19 cellular contexts compared by ENCODE assay signal in genomic region chr1:1153874-1154273, GRCh38. TPM values are rescaled to one million over a fixed set of nuclear protein-coding genes. Genes with fewer than 3 reads are reported as not detected.
DNase-seq lines count a peak whose midpoint lies in the region; ATAC-seq and TF ChIP-seq lines count a peak whose summit lies in the region.
"Had no signal": no experiment of that assay in that cellular context is flagged by ENCODE, and none has a peak within 500 bp of the region (broad histone marks: within the 10 kb centered on the region; RNA-seq: fewer than 3 reads in every experiment).

No MANE protein-coding gene starts in this region.

- peaks cover 8% of the 10 kb centered on the region for H3K4me1 ChIP-seq in CD4-positive, alpha-beta memory T cell (ENCODE audit: insufficient read depth, low read length)
- H3K4me1 ChIP-seq in SJCRH30 = peaks cover 6% of the 10 kb centered on the region

- intact Hi-C loops in CD4-positive, alpha-beta memory T cell (cut with micrococcal nuclease) = no loop called here
- intact Hi-C loops in CD14-positive monocyte (cut with micrococcal nuclease) = no loop called here

- H3K27ac Mint-ChIP-seq in CD4-positive, alpha-beta memory T cell = peak overlapping the region; percentile 26 to 89 (median 73)
- H3K27ac Mint-ChIP-seq in T-helper 17 cell = peak overlapping the region; percentile 64
- H3K27ac Mint-ChIP-seq in natural killer cell treated with Interleukin-12 subunit alpha and Interleukin-12 subunit beta and Interleukin-15 and Interleukin-18, amount 100 ng/mL, for 72 hours = peak overlapping the region; percentile 64 to 95
- peak overlapping the region in 1 of 7 donors; percentile 12 for H3K27ac Mint-ChIP-seq in CD14-positive monocyte

- POLR2A ChIA-PET in CD4-positive, alpha-beta memory T cell (lab: Charles Lee; ENCODE audit: partially characterized antibody) = interaction anchor here (1.3 kb wide), 1 partner anchor 79 kb away, joined by 3 read pairs; the partner anchor contains the start of gene B3GALT6

- no peak overlapping the region for H3K4me3 ChIP-seq in CD4-positive, alpha-beta memory T cell (ENCODE audit: low read length in 2 of 2)
- no peak overlapping the region for H3K4me3 ChIP-seq in fibroblast of the aortic adventitia (ENCODE audit: low read depth, low read length)
- H3K4me3 ChIP-seq in SJCRH30 = no peak overlapping the region
- H3K4me3 ChIP-seq: coronary artery, thoracic aorta had no signal

- no peak overlapping the region for H3K27ac ChIP-seq in CD4-positive, alpha-beta memory T cell (ENCODE audit: low read depth, low read length)
- no peak overlapping the region for H3K27ac ChIP-seq in SJCRH30
- H3K27ac ChIP-seq: coronary artery, epithelial cell of prostate, thoracic aorta had no signal

- no peaks in the 10 kb centered on the region for H3K27me3 Mint-ChIP-seq in CD4-positive, alpha-beta memory T cell
- H3K27me3 Mint-ChIP-seq in T-helper 17 cell = no peaks in the 10 kb centered on the region
- H3K27me3 Mint-ChIP-seq in natural killer cell treated with Interleukin-12 subunit alpha and Interleukin-12 subunit beta and Interleukin-15 and Interleukin-18, amount 100 ng/mL, for 72 hours = no peaks in the 10 kb centered on the region
- peaks cover 2 to 3% (median 3%) of the 10 kb centered on the region in 3 donors for H3K27me3 Mint-ChIP-seq in CD14-positive monocyte (ENCODE audit: low read depth in 3 of 3)

- DNase-seq in CD4-positive, alpha-beta memory T cell = no peak
- no peak for DNase-seq in T-helper 17 cell
- peak; percentile 45 for DNase-seq in fibroblast of the aortic adventitia (ENCODE audit: low read depth)
- DNase-seq in natural killer cell treated with Interleukin-12 subunit alpha and Interleukin-12 subunit beta and Interleukin-15 and Interleukin-18, amount 100 ng/mL, for 72 hours (ENCODE audit: low spot score) = no peak
- DNase-seq in stimulated activated CD4-positive, alpha-beta T cell treated with anti-CD3 and anti-CD28 coated beads, Interleukin-4, amount 100 ng/mL, for 4 hours = no peak
- no peak for DNase-seq in SJCRH30
- no peak for DNase-seq in Kasumi-1 (lab: John Stamatoyannopoulos, UW)
- DNase-seq in CD14-positive monocyte (ENCODE audit: low spot score) = no peak
- DNase-seq: GOT3, KBM-7, NCI-H1048, NCI-H2029 treated with DMSO at 0.1 percent for 48 hours, NCI-H510A treated with DMSO at 0.1 percent for 48 hours, Right ventricle myocardium superior had no signal

- peaks cover 0 to 14% (median 4%) of the 10 kb centered on the region in 4 donors for H3K4me1 Mint-ChIP-seq in CD4-positive, alpha-beta memory T cell
- H3K4me1 Mint-ChIP-seq in T-helper 17 cell = no peaks in the 10 kb centered on the region
- peaks cover 20 to 23% of the 10 kb centered on the region in 2 donors for H3K4me1 Mint-ChIP-seq in natural killer cell treated with Interleukin-12 subunit alpha and Interleukin-12 subunit beta and Interleukin-15 and Interleukin-18, amount 100 ng/mL, for 72 hours (ENCODE audit: low read depth in 2 of 2)
- peaks cover 2% of the 10 kb centered on the region for H3K4me1 Mint-ChIP-seq in CD14-positive monocyte

- H3K36me3 Mint-ChIP-seq in CD4-positive, alpha-beta memory T cell = peaks cover 0 to 1% of the 10 kb centered on the region in 2 donors
- H3K36me3 Mint-ChIP-seq in T-helper 17 cell (ENCODE audit: low read depth) (no peaks in the 10 kb centered on the region), CD14-positive monocyte (no peaks in the 10 kb centered on the region)
- H3K36me3 Mint-ChIP-seq in natural killer cell treated with Interleukin-12 subunit alpha and Interleukin-12 subunit beta and Interleukin-15 and Interleukin-18, amount 100 ng/mL, for 72 hours = peaks cover 21% of the 10 kb centered on the region

- no peaks in the 10 kb centered on the region for H3K27me3 ChIP-seq in CD4-positive, alpha-beta memory T cell (ENCODE audit: insufficient read depth, low read length)
- no peaks in the 10 kb centered on the region for H3K27me3 ChIP-seq in SJCRH30

- H3K9me3 ChIP-seq in CD4-positive, alpha-beta memory T cell (ENCODE audit: control insufficient read depth in 1 of 2, low read length in 2 of 2) = peaks cover 0 to 5% of the 10 kb centered on the region in 2 donors
- H3K9me3 ChIP-seq in T-helper 17 cell (ENCODE audit: control insufficient read depth, low read length, poor library complexity, severe bottlenecking) (no peaks in the 10 kb centered on the region), SJCRH30 (replicated peaks) (peaks cover 3% of the 10 kb centered on the region; the same call in 1 of the 2 replicates)

- H3K9me3 Mint-ChIP-seq in CD4-positive, alpha-beta memory T cell = peaks cover 5 to 34% (median 20%) of the 10 kb centered on the region in 8 donors
- H3K9me3 Mint-ChIP-seq in natural killer cell treated with Interleukin-12 subunit alpha and Interleukin-12 subunit beta and Interleukin-15 and Interleukin-18, amount 100 ng/mL, for 72 hours = peaks cover 20% of the 10 kb centered on the region
- peaks cover 18 to 22% (median 20%) of the 10 kb centered on the region in 7 donors for H3K9me3 Mint-ChIP-seq in CD14-positive monocyte

- ATAC-seq in T-helper 17 cell = no peak
- no peak for ATAC-seq in natural killer cell treated with Interleukin-12 subunit alpha and Interleukin-12 subunit beta and Interleukin-15 and Interleukin-18, amount 100 ng/mL, for 72 hours

- no peak for TF ChIP-seq CTCF in fibroblast of the aortic adventitia (IDR thresholded peaks at IDR 0.05; ENCODE audit: insufficient read depth, low read length)
- no peak for TF ChIP-seq CTCF in CD14-positive monocyte (IDR thresholded peaks at IDR 0.05)

- no peaks in the 10 kb centered on the region for H3K36me3 ChIP-seq in CD4-positive, alpha-beta memory T cell (ENCODE audit: insufficient read depth, low read length)
- H3K36me3 ChIP-seq in SJCRH30 = no peaks in the 10 kb centered on the region
- H3K36me3 ChIP-seq: thoracic aorta had no signal

- CTCF ChIA-PET in CD4-positive, alpha-beta memory T cell (lab: Charles Lee; ENCODE audit: partially characterized antibody) = no interaction called here

- no peak overlapping the region for H3K4me3 Mint-ChIP-seq in CD4-positive, alpha-beta memory T cell
- H3K4me3 Mint-ChIP-seq in T-helper 17 cell (no peak overlapping the region), CD14-positive monocyte (no peak overlapping the region)
- no peak overlapping the region for H3K4me3 Mint-ChIP-seq in natural killer cell treated with Interleukin-12 subunit alpha and Interleukin-12 subunit beta and Interleukin-15 and Interleukin-18, amount 100 ng/mL, for 72 hours
- H3K4me3 Mint-ChIP-seq: T-helper 1 cell treated with Interleukin-12 subunit alpha and Interleukin-12 subunit beta and Interleukin-4 antibody, amounts not matched to agents 30 μg/mL and 1 μg/mL, for 36 hours had no signal

RNA-seq across cellular contexts. Expression of gene TTLL10, which starts 19.8 kb away (rescaled TPM):
- not detected for total RNA-seq in CD4-positive, alpha-beta memory T cell
- polyA plus RNA-seq in CD4-positive, alpha-beta memory T cell = under 1 TPM; 0.27 to 0.45 TPM
- 1 to 10 TPM in 1 of 2 donors, under 1 TPM in 1; 0.86 to 2.5 TPM for total RNA-seq in T-helper 17 cell
- total RNA-seq in fibroblast of the aortic adventitia (ENCODE audit: low replicate concordance) = not detected in 2 replicates
- under 1 TPM in 1 of 2 donors, not detected in 1; 0.31 TPM for total RNA-seq in natural killer cell treated with Interleukin-12 subunit alpha and Interleukin-12 subunit beta and Interleukin-15 and Interleukin-18, amount 100 ng/mL, for 72 hours
- 0.42 and 0.73 TPM in 2 replicates for total RNA-seq in SJCRH30 (2014; rRNA removed; shearing (Covaris generic))
- under 1 TPM in 1 of 2 donors, not detected in 1; 0.06 TPM for polyA plus RNA-seq in CD14-positive monocyte
- total RNA-seq: thoracic aorta had no signal
- polyA plus RNA-seq: keratinocyte had no signal

RNA-seq across cellular contexts. Expression of gene C1orf159, which starts 38.0 kb away (rescaled TPM):
- total RNA-seq in CD4-positive, alpha-beta memory T cell = 10 to 100 TPM; 15.0 to 15.1 TPM
- polyA plus RNA-seq in CD4-positive, alpha-beta memory T cell = 1 to 10 TPM; 3.8 to 7.9 TPM
- total RNA-seq in T-helper 17 cell (10 to 100 TPM; 13.4 to 17.1 TPM), fibroblast of the aortic adventitia (ENCODE audit: low replicate concordance) (6.1 and 7.7 TPM in 2 replicates)
- total RNA-seq in natural killer cell treated with Interleukin-12 subunit alpha and Interleukin-12 subunit beta and Interleukin-15 and Interleukin-18, amount 100 ng/mL, for 72 hours = 10 to 100 TPM; 18.6 to 37.1 TPM
- 19.9 and 20.8 TPM in 2 replicates for total RNA-seq in SJCRH30 (2014; rRNA removed; shearing (Covaris generic))
- 1 to 10 TPM; 3.0 to 3.3 TPM for polyA plus RNA-seq in CD14-positive monocyte

RNA-seq across cellular contexts. Expression of gene TNFRSF18, which starts 52.5 kb away (rescaled TPM):
- total RNA-seq in CD4-positive, alpha-beta memory T cell = 1 to 10 TPM; 8.0 to 8.6 TPM
- polyA plus RNA-seq in CD4-positive, alpha-beta memory T cell = 10 to 100 TPM; 22.1 to 27.1 TPM
- total RNA-seq in T-helper 17 cell (10 to 100 TPM; 47.9 to 80.4 TPM), fibroblast of the aortic adventitia (ENCODE audit: low replicate concordance) (not detected in 2 replicates)
- total RNA-seq in natural killer cell treated with Interleukin-12 subunit alpha and Interleukin-12 subunit beta and Interleukin-15 and Interleukin-18, amount 100 ng/mL, for 72 hours = 100 to 1,000 TPM; 295 to 591 TPM
- 0.33 and 0.93 TPM in 2 replicates for total RNA-seq in SJCRH30 (2014; rRNA removed; shearing (Covaris generic))
- not detected for polyA plus RNA-seq in CD14-positive monocyte

Comparison
In these comparisons a context has a peak if more than half of its experiments do, and no peak if none do; other contexts are left out.
1. RNA of gene TNFRSF18, which starts 52.5 kb away (total RNA-seq): 295 to 591 TPM in natural killer cell treated with Interleukin-12 subunit alpha and Interleukin-12 subunit beta and Interleukin-15 and Interleukin-18, amount 100 ng/mL, for 72 hours and 47.9 to 80.4 TPM in T-helper 17 cell; 8.0 to 8.6 TPM in CD4-positive, alpha-beta memory T cell, 0.33 to 0.93 TPM in SJCRH30 and not detected in fibroblast of the aortic adventitia; every median in the first group is over 4 times any median in the second.